ENCODE assay signal across 8 cellular contexts in genomic region chr3:9750556-9751411, GRCh38. TPM values are rescaled to one million over a fixed set of nuclear protein-coding genes. Genes with fewer than 3 reads are reported as not detected.
DNase-seq lines count a peak whose midpoint lies in the region; ATAC-seq, FAIRE-seq and TF ChIP-seq lines count a peak whose summit lies in the region.

No MANE protein-coding gene starts in this region.

- no peaks in the 10 kb centered on the region for H3K9me3 Mint-ChIP-seq in stimulated activated naive CD8-positive, alpha-beta T cell treated with anti-CD3 and anti-CD28 coated beads, Interleukin-15, Interleukin-2, amounts not matched to agents 100 ng/mL and 50 ng/mL, for 24 hours
- no peaks in the 10 kb centered on the region for H3K9me3 Mint-ChIP-seq in activated naive CD8-positive, alpha-beta T cell treated with anti-CD3 and anti-CD28 coated beads for 36 hours

- H3K4me1 ChIP-seq in kidney (ENCODE audit: control insufficient read depth in 1 of 2, insufficient read depth in 1 of 2, low read depth in 1 of 2, low read length in 2 of 2) (peaks cover 14 to 21% of the 10 kb centered on the region in 2 donors), subcutaneous abdominal adipose tissue (ENCODE audit: control insufficient read depth in 5 of 5, insufficient read depth in 5 of 5, low read length in 5 of 5) (peaks cover 6 to 40% (median 34%) of the 10 kb centered on the region in 5 donors)

- H3K4me3 ChIP-seq in kidney (ENCODE audit: low read length in 2 of 2), result peak overlapping the region; percentile 85 to 91
- H3K4me3 ChIP-seq in subcutaneous abdominal adipose tissue (ENCODE audit: low read depth in 1 of 5, low read length in 5 of 5), result peak overlapping the region; percentile 71 to 93 (median 90)

- H3K9me3 ChIP-seq in kidney (ENCODE audit: control insufficient read depth in 1 of 2, low read length in 2 of 2) (no peaks in the 10 kb centered on the region), subcutaneous abdominal adipose tissue (ENCODE audit: control insufficient read depth in 5 of 5, low read length in 5 of 5) (no peaks in the 10 kb centered on the region)

- H3K27me3 Mint-ChIP-seq in stimulated activated naive CD8-positive, alpha-beta T cell treated with anti-CD3 and anti-CD28 coated beads, Interleukin-15, Interleukin-2, amounts not matched to agents 100 ng/mL and 50 ng/mL, for 24 hours, result no peaks in the 10 kb centered on the region
- no peaks in the 10 kb centered on the region for H3K27me3 Mint-ChIP-seq in activated naive CD8-positive, alpha-beta T cell treated with anti-CD3 and anti-CD28 coated beads for 36 hours

- POLR2A ChIA-PET in HEK293T (lab: Yijun Ruan, JAX), result interaction anchor here (2.2 kb wide), 2 partner anchors 30 to 42 kb away, joined by 7 to 13 read pairs; partner anchors contain the start of gene ARPC4

- H3K27ac Mint-ChIP-seq in stimulated activated naive CD8-positive, alpha-beta T cell treated with anti-CD3 and anti-CD28 coated beads, Interleukin-15, Interleukin-2, amounts not matched to agents 100 ng/mL and 50 ng/mL, for 24 hours, result peak overlapping the region; percentile 93
- peak overlapping the region; percentile 94 for H3K27ac Mint-ChIP-seq in activated naive CD8-positive, alpha-beta T cell treated with anti-CD3 and anti-CD28 coated beads for 36 hours

- TF ChIP-seq CTCF in kidney (IDR thresholded peaks at IDR 0.05; ENCODE audit: borderline replicate concordance, extremely low read depth, insufficient read depth), result no peak

- FAIRE-seq in kidney (lab: Jason Lieb, UNC), result no peak

- DNase-seq in stimulated activated naive CD8-positive, alpha-beta T cell treated with anti-CD3 and anti-CD28 coated beads, Interleukin-15, Interleukin-2, amounts not matched to agents 100 U/mL and 50 U/mL, for 24 hours, result no peak
- no peak for DNase-seq in activated naive CD8-positive, alpha-beta T cell treated with anti-CD3 and anti-CD28 coated beads for 36 hours
- DNase-seq in kidney, result no peak
- DNase-seq in HEK293T (ENCODE audit: extremely low spot score), result no peak

- intact Hi-C loops in kidney (cut with DNase I), result no loop called here

- H3K36me3 ChIP-seq in kidney (ENCODE audit: control insufficient read depth in 1 of 2, insufficient read depth in 2 of 2, low read length in 2 of 2), result peaks cover 28 to 35% of the 10 kb centered on the region in 2 donors
- peaks cover 3 to 62% (median 40%) of the 10 kb centered on the region in 5 donors for H3K36me3 ChIP-seq in subcutaneous abdominal adipose tissue (ENCODE audit: control insufficient read depth in 5 of 5, insufficient read depth in 5 of 5, low read length in 5 of 5)

- CTCF ChIA-PET in HEK293T (lab: Yijun Ruan, JAX), result interaction anchor here (1.4 kb wide), 1 partner anchor 24 kb away, joined by 3 read pairs; no protein-coding TSS in a partner anchor

- H3K4me3 Mint-ChIP-seq in stimulated activated naive CD8-positive, alpha-beta T cell treated with anti-CD3 and anti-CD28 coated beads, Interleukin-15, Interleukin-2, amounts not matched to agents 100 ng/mL and 50 ng/mL, for 24 hours, result peak overlapping the region; percentile 96
- H3K4me3 Mint-ChIP-seq in activated naive CD8-positive, alpha-beta T cell treated with anti-CD3 and anti-CD28 coated beads for 36 hours, result peak overlapping the region; percentile 98

- peaks cover 67% of the 10 kb centered on the region for H3K36me3 Mint-ChIP-seq in stimulated activated naive CD8-positive, alpha-beta T cell treated with anti-CD3 and anti-CD28 coated beads, Interleukin-15, Interleukin-2, amounts not matched to agents 100 ng/mL and 50 ng/mL, for 24 hours (ENCODE audit: low read depth)
- peaks cover 54% of the 10 kb centered on the region for H3K36me3 Mint-ChIP-seq in activated naive CD8-positive, alpha-beta T cell treated with anti-CD3 and anti-CD28 coated beads for 36 hours

- H3K9ac ChIP-seq in kidney (ENCODE audit: low read length in 2 of 2) (peak overlapping the region; percentile 19 to 85), subcutaneous abdominal adipose tissue (ENCODE audit: low read length in 5 of 5) (peak overlapping the region; percentile 75 to 81 (median 75))

- H3K27me3 ChIP-seq in subcutaneous abdominal adipose tissue (ENCODE audit: control insufficient read depth in 5 of 5, insufficient read depth in 4 of 5, low read length in 5 of 5), result no peaks in the 10 kb centered on the region

- ATAC-seq in stimulated activated naive CD8-positive, alpha-beta T cell treated with anti-CD3 and anti-CD28 coated beads, Interleukin-15, Interleukin-2, amounts not matched to agents 100 U/mL and 50 U/mL, for 24 hours, result no peak
- ATAC-seq in GM19395 (IDR thresholded peaks at IDR 0.05; ENCODE audit: unreplicated experiment) (no peak), HG03039 (IDR thresholded peaks at IDR 0.05; ENCODE audit: unreplicated experiment) (no peak)

- H3K4me1 Mint-ChIP-seq in stimulated activated naive CD8-positive, alpha-beta T cell treated with anti-CD3 and anti-CD28 coated beads, Interleukin-15, Interleukin-2, amounts not matched to agents 100 ng/mL and 50 ng/mL, for 24 hours (ENCODE audit: low read depth), result peaks cover 66% of the 10 kb centered on the region
- H3K4me1 Mint-ChIP-seq in activated naive CD8-positive, alpha-beta T cell treated with anti-CD3 and anti-CD28 coated beads for 36 hours, result peaks cover 36% of the 10 kb centered on the region

- H3K27ac ChIP-seq in kidney (ENCODE audit: low read depth in 2 of 2, low read length in 2 of 2) (peak overlapping the region; percentile 86 to 91), subcutaneous abdominal adipose tissue (ENCODE audit: low read depth, low read length) (peak overlapping the region; percentile 75)

TF ChIP-seq in HEK293T, 16 proteins besides CTCF, POLR2A, EP300 and RAD21:
- no peak for TF ChIP-seq ARNT (IDR thresholded peaks at IDR 0.05)
- no peak for TF ChIP-seq FOXA1 (IDR thresholded peaks at IDR 0.05)
- TF ChIP-seq NFRKB (IDR thresholded peaks at IDR 0.05), result no peak

RNA-seq across cellular contexts. Expression of gene OGG1, which starts 1.0 kb away (rescaled TPM):
- total RNA-seq in activated naive CD8-positive, alpha-beta T cell treated with anti-CD3 and anti-CD28 coated beads for 36 hours, result 10 to 100 TPM; 27.0 to 30.0 TPM
- total RNA-seq in kidney, result 31.1 TPM
- 51.6 TPM for polyA plus RNA-seq in kidney (ENCODE audit: insufficient read depth, low read depth, low replicate concordance)

RNA-seq across cellular contexts. Expression of gene CAMK1, which starts 19.0 kb away (rescaled TPM):
- total RNA-seq in activated naive CD8-positive, alpha-beta T cell treated with anti-CD3 and anti-CD28 coated beads for 36 hours, result 10 to 100 TPM; 24.8 to 25.7 TPM
- total RNA-seq in kidney, result 31.2 TPM
- 52.7 TPM for polyA plus RNA-seq in kidney (ENCODE audit: insufficient read depth, low read depth, low replicate concordance)

RNA-seq across cellular contexts. Expression of gene BRPF1, which starts 19.2 kb away (rescaled TPM):
- 10 to 100 TPM; 39.4 to 40.1 TPM for total RNA-seq in activated naive CD8-positive, alpha-beta T cell treated with anti-CD3 and anti-CD28 coated beads for 36 hours
- total RNA-seq in kidney, result 22.4 TPM
- 6.2 TPM for polyA plus RNA-seq in kidney (ENCODE audit: insufficient read depth, low read depth, low replicate concordance)

RNA-seq across cellular contexts. Expression of gene TADA3, which starts 41.5 kb away (rescaled TPM):
- total RNA-seq in activated naive CD8-positive, alpha-beta T cell treated with anti-CD3 and anti-CD28 coated beads for 36 hours, result 10 to 100 TPM; 49.5 to 50.8 TPM
- total RNA-seq in kidney, result 65.1 TPM
- 58.4 TPM for polyA plus RNA-seq in kidney (ENCODE audit: insufficient read depth, low read depth, low replicate concordance)

RNA-seq across cellular contexts. Expression of gene ARPC4, which starts 42.1 kb away (rescaled TPM):
- 100 to 1,000 TPM; 251 to 253 TPM for total RNA-seq in activated naive CD8-positive, alpha-beta T cell treated with anti-CD3 and anti-CD28 coated beads for 36 hours
- total RNA-seq in kidney, result 164 TPM
- polyA plus RNA-seq in kidney (ENCODE audit: insufficient read depth, low read depth, low replicate concordance), result 138 TPM
